Comparison of ENCODE assay signal across 9 cellular contexts in the genomic region with DNA sequence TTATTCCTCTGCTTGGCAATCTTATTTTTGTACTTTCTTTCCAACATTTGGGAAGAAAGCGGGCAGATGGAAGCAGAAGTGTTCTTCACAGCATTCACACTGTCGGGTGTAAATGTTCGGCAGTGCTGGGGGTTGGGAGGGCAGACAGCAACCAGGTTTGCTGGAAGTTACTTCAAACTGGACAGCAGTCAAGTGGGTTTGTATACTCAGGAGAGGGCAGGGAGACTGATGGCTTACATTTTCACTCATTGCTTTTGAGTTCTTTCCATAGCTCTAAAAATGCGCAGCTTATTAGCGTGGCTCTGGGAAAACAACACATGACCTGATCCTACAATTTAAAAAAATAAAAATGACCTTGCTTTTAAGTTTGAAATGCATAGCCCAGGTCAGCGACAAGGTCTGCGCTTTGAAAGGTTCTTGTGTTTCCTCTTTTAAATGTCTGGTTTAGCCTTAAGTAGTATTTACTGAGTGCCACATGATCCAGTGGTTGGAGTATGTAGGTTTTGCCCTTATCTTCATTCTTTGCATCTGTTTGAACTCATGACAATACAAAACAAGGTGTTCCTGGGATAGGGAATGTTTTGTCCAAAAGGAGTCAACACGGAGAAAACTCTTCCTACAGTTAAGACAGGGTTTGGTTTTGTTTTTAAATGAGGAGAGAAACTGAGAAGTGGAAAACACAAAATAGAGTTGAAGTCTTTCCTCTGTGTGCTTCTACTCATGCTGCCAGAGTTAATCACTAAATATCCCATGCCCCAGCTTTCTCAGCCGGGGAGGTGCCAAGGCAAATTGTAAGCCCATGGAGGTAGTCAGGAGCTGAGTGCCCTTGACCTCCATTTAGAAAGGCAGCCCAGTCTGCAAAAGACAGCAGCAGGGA.
DNase-seq lines count a peak whose midpoint lies in the region; ATAC-seq and TF ChIP-seq lines count a peak whose summit lies in the region.
"Had no signal": no experiment of that assay in that cellular context is flagged by ENCODE, and none has a peak within 500 bp of the region (broad histone marks: within the 10 kb centered on the region; RNA-seq: fewer than 3 reads in every experiment).

No MANE protein-coding gene starts in this region.

- H4K20me1 ChIP-seq in H9 (ENCODE audit: control insufficient read depth, insufficient read depth, insufficient read length) = no peaks in the 10 kb centered on the region

- H3K27me3 ChIP-seq in H9 (ENCODE audit: insufficient read depth, low read length) (no peaks in the 10 kb centered on the region), adipocyte (replicated peaks; ENCODE audit: control insufficient read depth, insufficient read depth, low read length) (no peaks in the 10 kb centered on the region), cardiac muscle cell (no peaks in the 10 kb centered on the region), rectal smooth muscle tissue (ENCODE audit: control insufficient read depth, insufficient read depth, low read length) (no peaks in the 10 kb centered on the region)

- H2BK12ac ChIP-seq in H9 (ENCODE audit: insufficient read length, low read depth, low read length) = no peak overlapping the region

- H3K9me3 Mint-ChIP-seq in H9 = no peaks in the 10 kb centered on the region
- H3K9me3 Mint-ChIP-seq in activated CD4-positive, alpha-beta T cell treated with anti-CD3 and anti-CD28 coated beads, Interleukin-2, amount 10 ng/mL, durations not matched to agents 7 days and 5 days = no peaks in the 10 kb centered on the region

- H3K27ac ChIP-seq in H9 (ENCODE audit: insufficient read length, low read depth, low read length) = peak overlapping the region; percentile 20
- H3K27ac ChIP-seq in cardiac muscle cell = peak overlapping the region; percentile 68
- H3K27ac ChIP-seq in rectal smooth muscle tissue (ENCODE audit: low read depth, low read length) = peak overlapping the region; percentile 81

- H3K18ac ChIP-seq in H9 (ENCODE audit: insufficient read length, low read depth, low read length) = no peak overlapping the region

- no peaks in the 10 kb centered on the region for H3K9me3 ChIP-seq in H9 (ENCODE audit: control insufficient read depth, low read depth, low read length)
- no peaks in the 10 kb centered on the region for H3K9me3 ChIP-seq in adipocyte (ENCODE audit: control insufficient read depth, low read length)
- no peaks in the 10 kb centered on the region for H3K9me3 ChIP-seq in cardiac muscle cell (ENCODE audit: low read depth)
- no peaks in the 10 kb centered on the region for H3K9me3 ChIP-seq in mucosa of descending colon

- no peak overlapping the region for H2AFZ ChIP-seq in H9 (ENCODE audit: low read length)

- peak overlapping the region in 1 of 2 experiments; percentile 22; a peak in 1 of 5 replicates for H3K4me3 Mint-ChIP-seq in H9
- no peak overlapping the region for H3K4me3 Mint-ChIP-seq in activated CD4-positive, alpha-beta T cell treated with anti-CD3 and anti-CD28 coated beads, Interleukin-2, amount 10 ng/mL, durations not matched to agents 7 days and 5 days

- H3K36me3 ChIP-seq in adipocyte (ENCODE audit: control insufficient read depth, insufficient read depth, low read length, severe bottlenecking) = peaks cover 39% of the 10 kb centered on the region
- no peaks in the 10 kb centered on the region for H3K36me3 ChIP-seq in cardiac muscle cell
- H3K36me3 ChIP-seq in rectal smooth muscle tissue (ENCODE audit: control insufficient read depth, insufficient read depth, low read length) = peaks cover 15% of the 10 kb centered on the region
- no peaks in the 10 kb centered on the region for H3K36me3 ChIP-seq in mucosa of descending colon (ENCODE audit: low read depth)

- peaks cover 5% of the 10 kb centered on the region for H3K23me2 ChIP-seq in H9 (ENCODE audit: insufficient read length, low read depth, low read length, poor library complexity, severe bottlenecking)

- H4K91ac ChIP-seq in H9 (ENCODE audit: insufficient read length, low read depth, low read length) = no peak overlapping the region

- no CpG with 5 or more reads among the region's 9 CpGs for WGBS in H9 (ENCODE audit: extremely low coverage, insufficient read length, low lambda C conversion rate)

- POLR2A ChIA-PET in activated CD4-positive, alpha-beta T cell treated with anti-CD3 and anti-CD28 coated beads, Interleukin-2, amount 10 ng/mL, durations not matched to agents 7 days and 5 days (lab: Charles Lee) = no interaction called here

- CTCF ChIA-PET in activated CD4-positive, alpha-beta T cell treated with anti-CD3 and anti-CD28 coated beads, Interleukin-2, amount 10 ng/mL, durations not matched to agents 7 days and 5 days (lab: Charles Lee) = no interaction called here

- intact Hi-C loops in mucosa of descending colon (cut with DNase I, micrococcal nuclease) = no loop called here

- no peaks in the 10 kb centered on the region for H3K79me1 ChIP-seq in H9 (ENCODE audit: insufficient read depth, low read depth, low read length, poor library complexity, severe bottlenecking)

- peaks cover 8% of the 10 kb centered on the region for H3K27me3 Mint-ChIP-seq in H9 (ENCODE audit: low read depth)
- peaks cover 40% of the 10 kb centered on the region for H3K27me3 Mint-ChIP-seq in activated CD4-positive, alpha-beta T cell treated with anti-CD3 and anti-CD28 coated beads, Interleukin-2, amount 10 ng/mL, durations not matched to agents 7 days and 5 days

- H2AK5ac ChIP-seq in H9 (ENCODE audit: insufficient read length, low read length) = no peak overlapping the region

- no peak overlapping the region for H3K14ac ChIP-seq in H9 (ENCODE audit: insufficient read depth, low read length)

- H3K4me1 Mint-ChIP-seq in H9 = peaks cover 23 to 24% of the 10 kb centered on the region in 2 experiments
- H3K4me1 Mint-ChIP-seq in activated CD4-positive, alpha-beta T cell treated with anti-CD3 and anti-CD28 coated beads, Interleukin-2, amount 10 ng/mL, durations not matched to agents 7 days and 5 days = peaks cover 10% of the 10 kb centered on the region

- DNase-seq in H9 (no peak), adipocyte (ENCODE audit: low read depth) (peak; percentile 28), cardiac muscle cell (ENCODE audit: low read depth in 1 of 2, low spot score in 1 of 2) (peak in 1 of 2 donors; percentile 52), HuH-7 (ENCODE audit: low spot score) (no peak), mucosa of descending colon (no peak)
- DNase-seq in activated naive CD4-positive, alpha-beta T cell treated with anti-CD3 and anti-CD28 coated beads, Interleukin-2, amount 50 U/mL, for 16 hours = no peak
- DNase-seq in activated CD4-positive, alpha-beta T cell treated with anti-CD3 and anti-CD28 coated beads, Interleukin-2, amount 10 ng/mL, durations not matched to agents 7 days and 5 days = no peak
- DNase-seq: NCI-H2029 treated with DMSO at 0.1 percent for 48 hours had no signal

- no peak overlapping the region for H3K4ac ChIP-seq in H9 (ENCODE audit: low read depth, low read length)

- ATAC-seq in mucosa of descending colon = no peak

- no peak overlapping the region for H4K5ac ChIP-seq in H9 (ENCODE audit: insufficient read length, low read depth, low read length)

- 0 out of 7 replicates have a peak overlapping the region, but pooled peaks of 1 of the 3 experiments have one; percentile 44 for H3K27ac Mint-ChIP-seq in H9
- H3K27ac Mint-ChIP-seq in activated CD4-positive, alpha-beta T cell treated with anti-CD3 and anti-CD28 coated beads, Interleukin-2, amount 10 ng/mL, durations not matched to agents 7 days and 5 days = no peak overlapping the region

- H2BK120ac ChIP-seq in H9 (ENCODE audit: low read depth, low read length, poor library complexity, severe bottlenecking) = no peak overlapping the region

- no peak overlapping the region for H3K56ac ChIP-seq in H9 (ENCODE audit: insufficient read length, low read depth, low read length)

- no peak overlapping the region for H2BK5ac ChIP-seq in H9 (ENCODE audit: insufficient read length, low read length)

- H3K4me3 ChIP-seq in adipocyte (ENCODE audit: low read length) (peak overlapping the region; percentile 75), cardiac muscle cell (no peak overlapping the region), rectal smooth muscle tissue (ENCODE audit: low read length) (peak overlapping the region; percentile 53), mucosa of descending colon (no peak overlapping the region)

- H3K36me3 Mint-ChIP-seq in H9 (ENCODE audit: insufficient read depth in 1 of 3, low read depth in 3 of 3) = peaks cover 19 to 26% (median 25%) of the 10 kb centered on the region in 3 experiments
- H3K36me3 Mint-ChIP-seq in activated CD4-positive, alpha-beta T cell treated with anti-CD3 and anti-CD28 coated beads, Interleukin-2, amount 10 ng/mL, durations not matched to agents 7 days and 5 days (ENCODE audit: low read depth) = peaks cover 3% of the 10 kb centered on the region

- no peak overlapping the region for H3T11ph ChIP-seq in H9 (ENCODE audit: low read length)

- H3K4me2 ChIP-seq in H9 (ENCODE audit: insufficient read depth, insufficient read length, low read length) = no peak overlapping the region

- no peak overlapping the region for H4K8ac ChIP-seq in H9 (replicated peaks; ENCODE audit: insufficient read length, low read depth, low read length)

- no peak overlapping the region for H2BK15ac ChIP-seq in H9 (ENCODE audit: low read depth, low read length)

- no peak overlapping the region for H3K23ac ChIP-seq in H9 (ENCODE audit: insufficient read length, low read depth, low read length)

- H3K4me1 ChIP-seq in H9 (ENCODE audit: insufficient read depth, low read length) = 0 out of 2 replicates have a peak, but pooled peaks cover 2% of the 10 kb centered on the region
- peaks cover 55% of the 10 kb centered on the region for H3K4me1 ChIP-seq in adipocyte (ENCODE audit: control insufficient read depth, insufficient read depth, low read length)
- peaks cover 21% of the 10 kb centered on the region for H3K4me1 ChIP-seq in cardiac muscle cell (ENCODE audit: low read depth)
- peaks cover 35% of the 10 kb centered on the region for H3K4me1 ChIP-seq in rectal smooth muscle tissue (ENCODE audit: control insufficient read depth, insufficient read depth, low read length)
- peaks cover 5% of the 10 kb centered on the region for H3K4me1 ChIP-seq in mucosa of descending colon (ENCODE audit: low read depth)

- no peaks in the 10 kb centered on the region for H3K79me2 ChIP-seq in H9 (ENCODE audit: insufficient read depth, low read length)

- TF ChIP-seq CTCF in H9 (conservative IDR thresholded peaks at IDR 0.05) = no peak
- no peak for TF ChIP-seq CTCF in cardiac muscle cell (IDR thresholded peaks at IDR 0.05; ENCODE audit: low read depth, low read length)
- no peak for TF ChIP-seq CTCF in mucosa of descending colon (IDR thresholded peaks at IDR 0.05)

- no peak overlapping the region for H2BK20ac ChIP-seq in H9 (ENCODE audit: low read depth, low read length, poor library complexity, severe bottlenecking)

- H3K9ac ChIP-seq in H9 (ENCODE audit: extremely low read depth, insufficient read length, low read length) (no peak overlapping the region), adipocyte (ENCODE audit: low read length) (peak overlapping the region; percentile 83), rectal smooth muscle tissue (ENCODE audit: low read length) (peak overlapping the region; percentile 35)

Comparison
In these comparisons a context has a peak if more than half of its experiments do, and no peak if none do; other contexts are left out.
1. H3K27ac ChIP-seq: peak in every context shown above with its lines; median percentile 81 in rectal smooth muscle tissue; 68 in cardiac muscle cell; 20 in H9.
2. H3K4me3 ChIP-seq: peak in adipocyte (single experiment) and rectal smooth muscle tissue (single experiment); none in cardiac muscle cell (single experiment) and mucosa of descending colon (single experiment).